ENCODE assay signal across 1 cellular context in genomic region chrX:133985164-133986007, GRCh38.
TF ChIP-seq lines count a peak whose summit lies in the region.

Gene GPC3 (minus strand): TSS chrX:133985594.

TF ChIP-seq in K562, 482 proteins besides CTCF, POLR2A, EP300 and RAD21 (continued from another document):
- TF ChIP-seq MGA (IDR thresholded peaks at IDR 0.05) (peak; percentile 85), E2F6 (IDR thresholded peaks at IDR 0.05; ENCODE audit: borderline replicate concordance in 1 of 2, extremely low read depth in 1 of 2, insufficient read depth in 1 of 2, insufficient read length in 1 of 2, low read depth in 1 of 2, low read length in 1 of 2, poor library complexity in 1 of 2, severe bottlenecking in 1 of 2) (peak; percentile 88 to 94), L3MBTL2 (IDR thresholded peaks at IDR 0.05) (peak; percentile 92), RREB1 (CRISPR knock-in tag; IDR thresholded peaks at IDR 0.05) (no peak), CBX1 (IDR thresholded peaks at IDR 0.05; ENCODE audit: low read depth) (no peak)
